17 cellular contexts compared by ENCODE assay signal in the genomic region with DNA sequence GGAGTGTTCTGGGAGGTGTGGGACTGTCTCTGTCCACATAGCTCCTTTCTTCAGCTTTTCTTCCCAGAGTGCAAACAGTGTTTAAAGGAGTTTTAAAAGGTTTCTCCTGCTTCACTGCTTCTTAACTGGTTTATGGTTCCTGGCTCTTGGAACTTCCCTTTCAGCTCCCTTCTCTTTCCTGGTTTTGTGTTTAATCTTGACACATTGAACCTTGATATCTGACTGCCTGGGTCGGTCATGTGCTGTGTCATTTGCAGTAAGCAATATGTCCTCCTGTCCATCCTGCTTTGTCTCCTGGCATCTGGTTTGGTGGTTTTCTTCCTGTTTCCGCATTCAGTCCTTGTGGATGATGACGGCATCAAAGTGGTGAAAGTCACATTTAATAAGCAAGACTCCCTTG. TPM values are rescaled to one million over a fixed set of nuclear protein-coding genes. Genes with fewer than 3 reads are reported as not detected.
A peak's percentile ranks its signal among the peaks of the same experiment; 100 is the strongest.
DNase-seq lines count a peak whose midpoint lies in the region; ATAC-seq and TF ChIP-seq lines count a peak whose summit lies in the region.
"Had no signal": no experiment of that assay in that cellular context is flagged by ENCODE, and none has a peak within 500 bp of the region (broad histone marks: within the 10 kb centered on the region; RNA-seq: fewer than 3 reads in every experiment).

No MANE protein-coding gene starts in this region.

- H3K9me3 Mint-ChIP-seq in stimulated activated naive CD8-positive, alpha-beta T cell treated with anti-CD3 and anti-CD28 coated beads, Interleukin-15, Interleukin-2, amounts not matched to agents 100 ng/mL and 50 ng/mL, for 24 hours, result no peaks in the 10 kb centered on the region
- no peaks in the 10 kb centered on the region for H3K9me3 Mint-ChIP-seq in immature natural killer cell
- H3K9me3 Mint-ChIP-seq: activated CD8-positive, alpha-beta T cell treated with anti-CD3 and anti-CD28 coated beads for 36 hours had no signal

- no peak overlapping the region for H3K27ac Mint-ChIP-seq in stimulated activated naive CD8-positive, alpha-beta T cell treated with anti-CD3 and anti-CD28 coated beads, Interleukin-15, Interleukin-2, amounts not matched to agents 100 ng/mL and 50 ng/mL, for 24 hours
- no peak overlapping the region for H3K27ac Mint-ChIP-seq in immature natural killer cell
- H3K27ac Mint-ChIP-seq: activated CD8-positive, alpha-beta T cell treated with anti-CD3 and anti-CD28 coated beads for 36 hours had no signal

- peak overlapping the region in 2 of 4 donors; percentile 28 to 93 for H3K4me3 ChIP-seq in Peyer's patch
- H3K4me3 ChIP-seq: skin epidermis, testis had no signal

- H3K36me3 Mint-ChIP-seq in stimulated activated naive CD8-positive, alpha-beta T cell treated with anti-CD3 and anti-CD28 coated beads, Interleukin-15, Interleukin-2, amounts not matched to agents 100 ng/mL and 50 ng/mL, for 24 hours (ENCODE audit: low read depth), result peaks cover 56% of the 10 kb centered on the region
- peaks cover 0 to 12% (median 7%) of the 10 kb centered on the region in 3 donors for H3K36me3 Mint-ChIP-seq in immature natural killer cell

- no peak for DNase-seq in stimulated activated naive CD8-positive, alpha-beta T cell treated with anti-CD3 and anti-CD28 coated beads, Interleukin-15, Interleukin-2, amounts not matched to agents 100 U/mL and 50 U/mL, for 24 hours
- DNase-seq in Peyer's patch (peak in 1 of 3 donors; percentile 74), immature natural killer cell (no peak), OCI-M2 (lab: John Stamatoyannopoulos, UW; ENCODE audit: unreplicated experiment) (no peak)
- DNase-seq: activated CD8-positive, alpha-beta T cell treated with anti-CD3 and anti-CD28 coated beads for 36 hours; activated effector memory CD4-positive, alpha-beta T cell treated with Interleukin-2 at 50 U/mL for 16 hours; H7; left ventricle myocardium superior; NCI-H1417 treated with DMSO at 0.1 percent for 48 hours; NCI-H2171; NCI-H748 treated with DMSO at 0.1 percent for 48 hours; testis had no signal

- H3K27ac ChIP-seq in Peyer's patch, result peak overlapping the region in 3 of 4 donors; percentile 70 to 82 (median 79)
- H3K27ac ChIP-seq: skin epidermis, testis had no signal

- H3K4me1 ChIP-seq in Peyer's patch, result peaks cover 0 to 15% (median 3%) of the 10 kb centered on the region in 4 donors

- TF ChIP-seq CTCF in Peyer's patch (IDR thresholded peaks at IDR 0.05), result no peak

- H3K36me3 ChIP-seq in Peyer's patch, result peaks cover 0 to 18% (median 0%) of the 10 kb centered on the region in 3 donors

- ATAC-seq in stimulated activated naive CD8-positive, alpha-beta T cell treated with anti-CD3 and anti-CD28 coated beads, Interleukin-15, Interleukin-2, amounts not matched to agents 100 U/mL and 50 U/mL, for 24 hours, result no peak
- ATAC-seq in HG02623 (IDR thresholded peaks at IDR 0.05; ENCODE audit: unreplicated experiment), result no peak
- ATAC-seq in HG03432 (IDR thresholded peaks at IDR 0.05; ENCODE audit: unreplicated experiment), result no peak
- ATAC-seq: activated CD8-positive, alpha-beta T cell treated with anti-CD3 and anti-CD28 coated beads for 36 hours; left ventricle myocardium superior had no signal

- H3K4me1 Mint-ChIP-seq in stimulated activated naive CD8-positive, alpha-beta T cell treated with anti-CD3 and anti-CD28 coated beads, Interleukin-15, Interleukin-2, amounts not matched to agents 100 ng/mL and 50 ng/mL, for 24 hours (ENCODE audit: low read depth), result peaks cover 27% of the 10 kb centered on the region
- peaks cover 17 to 33% of the 10 kb centered on the region in 2 donors for H3K4me1 Mint-ChIP-seq in immature natural killer cell

- H3K27me3 Mint-ChIP-seq in stimulated activated naive CD8-positive, alpha-beta T cell treated with anti-CD3 and anti-CD28 coated beads, Interleukin-15, Interleukin-2, amounts not matched to agents 100 ng/mL and 50 ng/mL, for 24 hours, result peaks cover 21% of the 10 kb centered on the region
- H3K27me3 Mint-ChIP-seq in immature natural killer cell (ENCODE audit: low read depth in 3 of 3), result peaks cover 0 to 16% (median 6%) of the 10 kb centered on the region in 3 donors
- H3K27me3 Mint-ChIP-seq: activated CD8-positive, alpha-beta T cell treated with anti-CD3 and anti-CD28 coated beads for 36 hours had no signal

- no peaks in the 10 kb centered on the region for H3K27me3 ChIP-seq in Peyer's patch
- H3K27me3 ChIP-seq: testis had no signal

- H3K9me3 ChIP-seq in Peyer's patch, result no peaks in the 10 kb centered on the region
- H3K9me3 ChIP-seq: testis had no signal

- peak overlapping the region; percentile 25 for H3K4me3 Mint-ChIP-seq in stimulated activated naive CD8-positive, alpha-beta T cell treated with anti-CD3 and anti-CD28 coated beads, Interleukin-15, Interleukin-2, amounts not matched to agents 100 ng/mL and 50 ng/mL, for 24 hours
- H3K4me3 Mint-ChIP-seq in immature natural killer cell, result peak overlapping the region in 4 of 5 donors; percentile 1 to 39 (median 22)

- peak; percentile 50 to 56 for TF ChIP-seq POLR2A in Peyer's patch (IDR thresholded peaks at IDR 0.05)

RNA-seq across cellular contexts. Expression of a gene that starts 2.2 kb away (rescaled TPM):
- 100 to 1,000 TPM in 3 of 4 donors, 10 to 100 TPM in 1; 80.9 to 326 (median 241) TPM for total RNA-seq in Peyer's patch
- polyA plus RNA-seq in immature natural killer cell, result 10 to 100 TPM; 56.9 to 73.5 (median 62.6) TPM

RNA-seq across cellular contexts. Expression of a gene that starts 38.7 kb away (rescaled TPM):
- 1 to 10 TPM in 1 of 4 donors, under 1 TPM in 2, not detected in 1; 0.18 to 6.6 (median 0.27) TPM for total RNA-seq in Peyer's patch
- not detected for polyA plus RNA-seq in immature natural killer cell
- total RNA-seq: posterior vena cava had no signal
